Comparison of ENCODE assay signal across 18 cellular contexts in the genomic region with DNA sequence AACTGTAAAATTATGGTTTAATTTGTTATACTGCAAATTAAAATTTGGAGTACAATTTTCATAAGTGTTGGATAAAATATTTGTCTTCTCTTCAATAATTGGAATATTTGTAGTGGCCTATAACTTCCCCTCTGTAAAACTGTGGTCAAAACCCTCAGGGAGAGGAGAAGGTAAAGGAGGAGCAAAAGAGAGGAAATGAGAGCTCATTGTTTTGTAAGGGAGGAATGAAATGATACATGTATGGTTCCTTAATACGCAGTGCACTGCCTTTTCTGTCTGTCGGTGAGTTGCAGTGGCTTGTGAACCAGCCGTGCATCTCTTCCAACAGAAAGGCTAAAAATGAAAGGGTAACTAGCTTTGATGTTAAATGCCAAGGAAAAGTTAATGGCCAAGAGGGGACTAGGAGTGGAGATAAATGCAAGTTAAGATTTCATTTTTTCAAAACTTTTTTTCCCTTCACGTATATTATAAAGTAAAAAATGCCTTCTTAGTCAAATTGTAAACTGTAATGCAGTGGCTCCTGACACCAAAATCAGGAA. TPM values are rescaled to one million over a fixed set of nuclear protein-coding genes. Genes with fewer than 3 reads are reported as not detected.
DNase-seq lines count a peak whose midpoint lies in the region; ATAC-seq, FAIRE-seq and TF ChIP-seq lines count a peak whose summit lies in the region.
"Had no signal": no experiment of that assay in that cellular context is flagged by ENCODE, and none has a peak within 500 bp of the region (broad histone marks: within the 10 kb centered on the region; RNA-seq: fewer than 3 reads in every experiment).

No MANE protein-coding gene starts in this region.

- POLR2A ChIA-PET in CD4-positive, alpha-beta T cell (lab: Charles Lee): interaction anchor here (0.6 to 3.5 kb wide), 10 partner anchors 9 to 215 kb away, joined by 3 to 24 read pairs (median 4); no protein-coding TSS in a partner anchor
- POLR2A ChIA-PET in PC-9 (lab: Charles Lee; ENCODE audit: unreplicated experiment): no interaction called here
- POLR2A ChIA-PET in HEK293T (lab: Yijun Ruan, JAX): interaction anchor here (1.2 kb wide), 1 partner anchor 26 kb away, joined by 4 read pairs; a partner anchor contains a TSS

- WGBS in adrenal gland, 4 donors: 32 to 44% (median 34%) methylated on average over 4 of the region's 4 CpGs

- no peaks in the 10 kb centered on the region for H3K9me3 ChIP-seq in CD4-positive, alpha-beta T cell (ENCODE audit: control insufficient read depth, low read length)
- H3K9me3 ChIP-seq in PC-9 (ENCODE audit: insufficient read depth, low read depth): 0 out of 2 replicates have a peak, but pooled peaks cover 3% of the 10 kb centered on the region
- H3K9me3 ChIP-seq in adrenal gland (replicated peaks in 1 of 3): no peaks in the 10 kb centered on the region
- H3K9me3 ChIP-seq in Peyer's patch: no peaks in the 10 kb centered on the region
- H3K9me3 ChIP-seq: prostate gland had no signal

- H3K9me2 ChIP-seq in PC-9 (ENCODE audit: insufficient read depth): no peaks in the 10 kb centered on the region

- peaks cover 46% of the 10 kb centered on the region for H3K4me1 ChIP-seq in PC-9 (replicated peaks; ENCODE audit: insufficient read depth)
- peaks cover 11 to 40% of the 10 kb centered on the region in 2 donors for H3K4me1 ChIP-seq in adrenal gland (replicated peaks in 1 of 2)
- H3K4me1 ChIP-seq in Peyer's patch: peaks cover 0 to 8% (median 3%) of the 10 kb centered on the region in 4 donors
- H3K4me1 ChIP-seq: prostate gland had no signal

- no peaks in the 10 kb centered on the region for H3K27me3 ChIP-seq in CD4-positive, alpha-beta T cell (ENCODE audit: control insufficient read depth, insufficient read depth, low read length)
- no peaks in the 10 kb centered on the region for H3K27me3 ChIP-seq in PC-9 (ENCODE audit: insufficient read depth, low read depth)
- H3K27me3 ChIP-seq in adrenal gland: no peaks in the 10 kb centered on the region
- H3K27me3 ChIP-seq in Peyer's patch: no peaks in the 10 kb centered on the region

- no peaks in the 10 kb centered on the region for H3K9me3 Mint-ChIP-seq in CD4-positive, alpha-beta T cell
- H3K9me3 Mint-ChIP-seq in type B pancreatic cell: no peaks in the 10 kb centered on the region
- H3K9me3 Mint-ChIP-seq: CD14-positive monocyte had no signal

- peaks cover 46% of the 10 kb centered on the region for H3K36me3 Mint-ChIP-seq in CD4-positive, alpha-beta T cell (ENCODE audit: low read depth)
- H3K36me3 Mint-ChIP-seq in type B pancreatic cell: peaks cover 29% of the 10 kb centered on the region

- no peak for DNase-seq in CD4-positive, alpha-beta T cell
- DNase-seq in GM12891 (ENCODE audit: insufficient read length, low spot score) (no peak), PC-9 (no peak), adrenal gland (no peak), HEK293T (ENCODE audit: extremely low spot score) (no peak), Peyer's patch (no peak), type B pancreatic cell (ENCODE audit: extremely low spot score, unreplicated experiment) (no peak)
- DNase-seq: activated CD8-positive, alpha-beta memory T cell treated with anti-CD3 and anti-CD28 coated beads for 24 hours; central memory CD4-positive, alpha-beta T cell; effector CD8-positive, alpha-beta T cell; hippocampal formation; left colon; NCI-H2081; NCI-H526; stimulated activated CD4-positive, alpha-beta T cell treated with anti-CD3 and anti-CD28 coated beads, Interleukin-12 subunit alpha, Interleukin-12 subunit beta, amount 100 ng/mL, for 4 hours; T-helper 9 cell had no signal

- no TSS peak for BruUV-seq in PC-9 (replicated peaks; lab: Mats Ljungman, UMichigan)

- no peak for TF ChIP-seq POLR2A in GM12891 (IDR thresholded peaks at IDR 0.05; ENCODE audit: low read depth, low read length)
- TF ChIP-seq POLR2A in adrenal gland (IDR thresholded peaks at IDR 0.05): no peak
- TF ChIP-seq POLR2A in Peyer's patch (IDR thresholded peaks at IDR 0.05): no peak

- H3F3A ChIP-seq in PC-9 (ENCODE audit: insufficient read depth, low read depth): peaks cover 10% of the 10 kb centered on the region; the same call in 1 of the 2 replicates

- H2AFZ ChIP-seq in PC-9: no peak overlapping the region

- H3K4me1 Mint-ChIP-seq in CD4-positive, alpha-beta T cell (ENCODE audit: low read depth): peaks cover 75% of the 10 kb centered on the region
- peaks cover 18% of the 10 kb centered on the region for H3K4me1 Mint-ChIP-seq in type B pancreatic cell (ENCODE audit: unreplicated experiment)

- no peak overlapping the region for H3K4me3 ChIP-seq in PC-9
- H3K4me3 ChIP-seq in adrenal gland: peak overlapping the region in 1 of 4 donors; percentile 23
- no peak overlapping the region for H3K4me3 ChIP-seq in Peyer's patch
- H3K4me3 ChIP-seq: prostate gland had no signal

- ATAC-seq in CD4-positive, alpha-beta T cell (ENCODE audit: poor library complexity): no peak
- ATAC-seq: left colon had no signal

- peak overlapping the region; percentile 85 for H3K4me3 Mint-ChIP-seq in CD4-positive, alpha-beta T cell
- H3K4me3 Mint-ChIP-seq in type B pancreatic cell: no peak overlapping the region
- H3K4me3 Mint-ChIP-seq: CD14-positive monocyte had no signal

- no peak overlapping the region for H3K4me2 ChIP-seq in PC-9

- no peak for FAIRE-seq in GM12891 (lab: Jason Lieb, UNC)

- H3K27ac ChIP-seq in CD4-positive, alpha-beta T cell (ENCODE audit: low read depth, low read length): no peak overlapping the region
- H3K27ac ChIP-seq in PC-9 (peak overlapping the region; percentile 24; the same call in 1 of the 2 replicates), adrenal gland (peak overlapping the region in 4 of 5 donors; percentile 24 to 38 (median 33)), Peyer's patch (no peak overlapping the region)
- H3K27ac ChIP-seq: prostate gland had no signal

- H3K36me3 ChIP-seq in PC-9 (ENCODE audit: low read depth) (peaks cover 72% of the 10 kb centered on the region), adrenal gland (replicated peaks in 1 of 2) (no peaks in the 10 kb centered on the region), Peyer's patch (peaks cover 0 to 5% (median 0%) of the 10 kb centered on the region in 3 donors)
- H3K36me3 ChIP-seq: prostate gland had no signal

- H4K20me1 ChIP-seq in PC-9 (ENCODE audit: insufficient read depth): no peaks in the 10 kb centered on the region

- TF ChIP-seq CTCF in CD4-positive, alpha-beta T cell (IDR thresholded peaks at IDR 0.05): no peak
- TF ChIP-seq CTCF in PC-9 (conservative IDR thresholded peaks at IDR 0.05) (no peak), adrenal gland (IDR thresholded peaks at IDR 0.05) (no peak), Peyer's patch (IDR thresholded peaks at IDR 0.05) (no peak), type B pancreatic cell (conservative IDR thresholded peaks at IDR 0.05) (no peak)

- peak overlapping the region; percentile 95 for H3K27ac Mint-ChIP-seq in CD4-positive, alpha-beta T cell
- H3K27ac Mint-ChIP-seq in type B pancreatic cell: no peak overlapping the region

- peaks cover 97% of the 10 kb centered on the region for H3K79me2 ChIP-seq in PC-9 (ENCODE audit: low read depth)

- CTCF ChIA-PET in CD4-positive, alpha-beta T cell (lab: Charles Lee): interaction anchor here (1.3 kb wide), 1 partner anchor 11 kb away, joined by 4 read pairs; no protein-coding TSS in a partner anchor
- CTCF ChIA-PET in PC-9 (lab: Charles Lee): no interaction called here
- CTCF ChIA-PET in HEK293T (lab: Yijun Ruan, JAX): interaction anchor here (0.6 kb wide), 1 partner anchor 9 kb away, joined by 3 read pairs; no protein-coding TSS in a partner anchor

- intact Hi-C loops in CD4-positive, alpha-beta T cell (cut with DNase I, micrococcal nuclease): loop anchor here in 1 of 2 experiments (2.0 kb wide), 1 partner anchor 26 kb away; no protein-coding TSS in a partner anchor
- intact Hi-C loops in PC-9 (cut with micrococcal nuclease; ENCODE audit: unreplicated experiment): no loop called here
- intact Hi-C loops in adrenal gland (cut with DNase I): no loop called here

- H3K27me3 Mint-ChIP-seq in CD4-positive, alpha-beta T cell: no peaks in the 10 kb centered on the region
- H3K27me3 Mint-ChIP-seq in type B pancreatic cell: no peaks in the 10 kb centered on the region

TF ChIP-seq in GM12891, 5 proteins besides CTCF, POLR2A, EP300 and RAD21:
- TF ChIP-seq POLR2AphosphoS5 (IDR thresholded peaks at IDR 0.05; ENCODE audit: low read depth, low read length): no peak
- TF ChIP-seq SPI1 (IDR thresholded peaks at IDR 0.05; ENCODE audit: low read depth, low read length): peak; percentile 70

TF ChIP-seq in HEK293T, 16 proteins besides CTCF, POLR2A, EP300 and RAD21:
- TF ChIP-seq LEF1 (IDR thresholded peaks at IDR 0.05; ENCODE audit: borderline replicate concordance) (no peak), NFRKB (IDR thresholded peaks at IDR 0.05) (no peak), TARDBP (IDR thresholded peaks at IDR 0.05) (no peak), FOXM1 (IDR thresholded peaks at IDR 0.05; ENCODE audit: borderline replicate concordance) (no peak), HDGF (IDR thresholded peaks at IDR 0.05; ENCODE audit: borderline replicate concordance) (no peak), FOXA1 (IDR thresholded peaks at IDR 0.05) (no peak), SP1 (IDR thresholded peaks at IDR 0.05) (no peak), BHLHE40 (IDR thresholded peaks at IDR 0.05; ENCODE audit: borderline replicate concordance) (no peak), CTBP1 (IDR thresholded peaks at IDR 0.05; ENCODE audit: borderline replicate concordance) (no peak), SUZ12 (IDR thresholded peaks at IDR 0.05) (no peak)

RNA-seq across cellular contexts. Expression of a gene that starts 26.4 kb away (rescaled TPM):
- 10 to 100 TPM; 15.5 to 18.2 TPM for total RNA-seq in CD4-positive, alpha-beta T cell
- 5.7 TPM for polyA plus RNA-seq in GM12891 (2012; ENCODE audit: low read depth, missing spikeins)
- total RNA-seq in PC-9 (2021) (71.9 and 75.9 TPM in 2 replicates), adrenal gland (10 to 100 TPM; 40.9 to 79.8 (median 62.9) TPM), Peyer's patch (100 to 1,000 TPM in 1 of 4 donors, 10 to 100 TPM in 3; 28.9 to 113 (median 58.8) TPM), type B pancreatic cell (ENCODE audit: low replicate concordance) (31.1 and 31.9 TPM in 2 replicates)
- polyA plus RNA-seq in adrenal gland: 10 to 100 TPM; 13.9 to 66.8 (median 20.5) TPM

Comparison
In these comparisons a context has a peak if more than half of its experiments do, and no peak if none do; other contexts are left out.
1. H3K27ac ChIP-seq: peak in PC-9 (single experiment) and adrenal gland (4 of 5); none in CD4-positive, alpha-beta T cell (single experiment) and Peyer's patch (0 of 4).